21 cellular contexts compared by ENCODE assay signal in the genomic region with DNA sequence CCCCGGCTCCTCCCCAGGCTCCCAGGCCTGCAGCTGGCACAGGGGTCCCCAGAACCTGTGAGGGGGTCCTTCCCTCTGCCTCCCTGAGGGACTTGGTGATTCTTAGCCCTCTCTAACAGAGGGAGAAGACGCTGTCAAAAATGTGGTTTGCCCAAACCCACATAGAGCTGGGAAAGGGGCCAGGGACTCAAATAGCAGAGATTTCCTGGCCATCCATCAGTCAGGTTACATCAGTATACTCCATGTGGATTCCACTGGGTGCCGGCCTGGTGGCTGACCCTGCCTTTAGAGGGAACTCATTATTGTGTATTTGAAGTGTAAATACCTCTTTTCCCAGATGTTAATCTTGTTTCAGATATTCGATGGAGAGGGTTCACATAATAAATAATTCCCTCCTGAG.
DNase-seq lines count a peak whose midpoint lies in the region; ATAC-seq and TF ChIP-seq lines count a peak whose summit lies in the region.
"Had no signal": no experiment of that assay in that cellular context is flagged by ENCODE, and none has a peak within 500 bp of the region (broad histone marks: within the 10 kb centered on the region; RNA-seq: fewer than 3 reads in every experiment).

No MANE protein-coding gene starts in this region.

- H3K4me3 ChIP-seq in HUES48 (ENCODE audit: low read depth, low read length) (no peak overlapping the region), astrocyte of the spinal cord (ENCODE audit: low read depth, low read length) (no peak overlapping the region), mesenchymal stem cell (ENCODE audit: insufficient read depth in 1 of 2, low read depth in 1 of 2, low read length in 2 of 2) (no peak overlapping the region)
- H3K4me3 ChIP-seq: mucosa of descending colon had no signal

- peaks cover 25% of the 10 kb centered on the region for H3K4me1 ChIP-seq in HUES48 (ENCODE audit: control insufficient read depth, insufficient read depth, low read length)
- H3K4me1 ChIP-seq in mesenchymal stem cell (ENCODE audit: control insufficient read depth, insufficient read depth, low read depth, low read length): peaks cover 1% of the 10 kb centered on the region

- H3K36me3 Mint-ChIP-seq in activated CD4-positive, alpha-beta memory T cell treated with anti-CD3 and anti-CD28 coated beads for 36 hours: peaks cover 7% of the 10 kb centered on the region

- H4K8ac ChIP-seq in mesenchymal stem cell (ENCODE audit: low read length): no peak overlapping the region

- intact Hi-C loops in activated CD4-positive, alpha-beta memory T cell treated with anti-CD3 and anti-CD28 coated beads for 36 hours (cut with micrococcal nuclease): no loop called here

- H3K27ac ChIP-seq in HUES48 (ENCODE audit: low read depth, low read length) (peak overlapping the region; percentile 53), mesenchymal stem cell (ENCODE audit: low read length, poor library complexity, severe bottlenecking) (no peak overlapping the region)
- H3K27ac ChIP-seq: neutrophil had no signal

- H3K4me3 Mint-ChIP-seq in activated CD4-positive, alpha-beta memory T cell treated with anti-CD3 and anti-CD28 coated beads for 36 hours: no peak overlapping the region
- H3K4me3 Mint-ChIP-seq: activated naive CD8-positive, alpha-beta T cell treated with anti-CD3 and anti-CD28 coated beads for 36 hours; B cell had no signal

- no peaks in the 10 kb centered on the region for H3K9me3 ChIP-seq in HUES48 (ENCODE audit: control insufficient read depth, insufficient read depth, low read length)
- H3K9me3 ChIP-seq in mesenchymal stem cell (ENCODE audit: control insufficient read depth, low read length): no peaks in the 10 kb centered on the region
- H3K9me3 ChIP-seq: mucosa of descending colon, neutrophil had no signal

- H3K9ac ChIP-seq in HUES48 (ENCODE audit: low read depth, low read length): peak overlapping the region; percentile 38; the same call in 1 of the 2 replicates
- H3K9ac ChIP-seq in mesenchymal stem cell (ENCODE audit: low read length): no peak overlapping the region

- H3K36me3 ChIP-seq in HUES48 (ENCODE audit: control insufficient read depth, insufficient read depth, low read length) (no peaks in the 10 kb centered on the region), mesenchymal stem cell (ENCODE audit: control insufficient read depth in 1 of 2, insufficient read depth in 2 of 2, low read depth in 1 of 2, low read length in 2 of 2) (peaks cover 0 to 4% of the 10 kb centered on the region in 2 experiments)
- H3K36me3 ChIP-seq: neutrophil had no signal

- CTCF ChIA-PET in activated CD4-positive, alpha-beta memory T cell treated with anti-CD3 and anti-CD28 coated beads for 36 hours (lab: Charles Lee): no interaction called here

- H3K4me1 Mint-ChIP-seq in activated CD4-positive, alpha-beta memory T cell treated with anti-CD3 and anti-CD28 coated beads for 36 hours (ENCODE audit: low read depth): no peaks in the 10 kb centered on the region

- H3K79me1 ChIP-seq in mesenchymal stem cell (replicated peaks; ENCODE audit: low read length, poor library complexity, severe bottlenecking): peaks cover 18% of the 10 kb centered on the region

- no peak for TF ChIP-seq CTCF in astrocyte of the spinal cord (IDR thresholded peaks at IDR 0.05; ENCODE audit: low read depth, low read length)

- H2BK15ac ChIP-seq in mesenchymal stem cell (ENCODE audit: low read depth, poor library complexity, severe bottlenecking): no peak overlapping the region

- H2BK120ac ChIP-seq in mesenchymal stem cell (ENCODE audit: low read depth, low read length): no peak overlapping the region

- H2AK5ac ChIP-seq in mesenchymal stem cell (ENCODE audit: low read length, severe bottlenecking): no peak overlapping the region

- DNase-seq in AG20443 (ENCODE audit: low spot score) (peak; percentile 13), astrocyte of the spinal cord (ENCODE audit: low read depth, low spot score) (peak; percentile 68), mesenchymal stem cell (peak; percentile 22), NCI-H1417 treated with DMSO at 0.1 percent for 48 hours (lab: John Stamatoyannopoulos, UW) (no peak)
- no peak for DNase-seq in activated CD4-positive, alpha-beta memory T cell treated with anti-CD3 and anti-CD28 coated beads for 36 hours
- DNase-seq: activated CD4-positive, alpha-beta T cell treated with anti-CD3 and anti-CD28 coated beads, Interleukin-2, amount 50 U/mL, for 48 hours; activated naive CD8-positive, alpha-beta T cell treated with anti-CD3 and anti-CD28 coated beads for 36 hours; central memory CD4-positive, alpha-beta T cell; effector CD8-positive, alpha-beta T cell; Kasumi-1; mucosa of descending colon; NCI-H1417; NCI-H2171 treated with DMSO at 0.1 percent for 48 hours; NCI-H82; stimulated activated CD4-positive, alpha-beta T cell treated with anti-CD3 and anti-CD28 coated beads, Interleukin-4, amount 100 ng/mL, for 4 hours; SW 1271 had no signal

- ATAC-seq in GM18867 (IDR thresholded peaks at IDR 0.05; ENCODE audit: unreplicated experiment): no peak
- ATAC-seq in GM21360 (IDR thresholded peaks at IDR 0.05; ENCODE audit: unreplicated experiment): no peak
- ATAC-seq: mucosa of descending colon had no signal

- H3K14ac ChIP-seq in mesenchymal stem cell (ENCODE audit: low read length in 2 of 2): no peak overlapping the region

- H2BK5ac ChIP-seq in mesenchymal stem cell (ENCODE audit: low read depth, low read length, poor library complexity, severe bottlenecking): no peak overlapping the region

- in situ Hi-C loops in astrocyte of the spinal cord (cut with HindIII; ENCODE audit: low sequenced_read_pairs): no loop called here

- no peak overlapping the region for H3K27ac Mint-ChIP-seq in activated CD4-positive, alpha-beta memory T cell treated with anti-CD3 and anti-CD28 coated beads for 36 hours
- H3K27ac Mint-ChIP-seq: activated naive CD8-positive, alpha-beta T cell treated with anti-CD3 and anti-CD28 coated beads for 36 hours; B cell had no signal

- H3K4ac ChIP-seq in mesenchymal stem cell (ENCODE audit: low read depth in 1 of 2, low read length in 2 of 2): no peak overlapping the region

- H3K4me2 ChIP-seq in mesenchymal stem cell (ENCODE audit: low read length, poor library complexity, severe bottlenecking): no peak overlapping the region

- POLR2A ChIA-PET in activated CD4-positive, alpha-beta memory T cell treated with anti-CD3 and anti-CD28 coated beads for 36 hours (lab: Charles Lee): no interaction called here

- H2BK12ac ChIP-seq in mesenchymal stem cell (ENCODE audit: low read length in 2 of 2): no peak overlapping the region

- H2AFZ ChIP-seq in mesenchymal stem cell (ENCODE audit: low read depth, low read length): no peak overlapping the region

- no peak overlapping the region for H4K91ac ChIP-seq in mesenchymal stem cell (ENCODE audit: low read length)

- H3K9me3 Mint-ChIP-seq in activated CD4-positive, alpha-beta memory T cell treated with anti-CD3 and anti-CD28 coated beads for 36 hours: peaks cover 3% of the 10 kb centered on the region
- H3K9me3 Mint-ChIP-seq: activated naive CD8-positive, alpha-beta T cell treated with anti-CD3 and anti-CD28 coated beads for 36 hours had no signal

- H3K18ac ChIP-seq in mesenchymal stem cell (ENCODE audit: low read depth in 1 of 2, low read length in 2 of 2): no peak overlapping the region

- peak overlapping the region in 1 of 2 experiments; percentile 52 for H3K23ac ChIP-seq in mesenchymal stem cell (ENCODE audit: low read length in 2 of 2)

- no peaks in the 10 kb centered on the region for H3K27me3 ChIP-seq in HUES48 (ENCODE audit: control insufficient read depth, insufficient read depth, low read length)
- H3K27me3 ChIP-seq in mesenchymal stem cell (ENCODE audit: control insufficient read depth in 1 of 2, insufficient read depth in 1 of 2, low read length in 2 of 2): no peaks in the 10 kb centered on the region
- H3K27me3 ChIP-seq: neutrophil had no signal

- 79% methylated on average over 2 of the region's 4 CpGs for WGBS in mesenchymal stem cell

- no peaks in the 10 kb centered on the region for H3K27me3 Mint-ChIP-seq in activated CD4-positive, alpha-beta memory T cell treated with anti-CD3 and anti-CD28 coated beads for 36 hours
- H3K27me3 Mint-ChIP-seq: activated naive CD8-positive, alpha-beta T cell treated with anti-CD3 and anti-CD28 coated beads for 36 hours; B cell had no signal

Comparison
In these comparisons a context has a peak if more than half of its experiments do, and no peak if none do; other contexts are left out.
1. DNase-seq: peak in AG20443 (single experiment), astrocyte of the spinal cord (single experiment) and mesenchymal stem cell (single experiment); none in activated CD4-positive, alpha-beta memory T cell treated with anti-CD3 and anti-CD28 coated beads for 36 hours (single experiment) and NCI-H1417 treated with DMSO at 0.1 percent for 48 hours (single experiment).